8 cellular contexts compared by ENCODE assay signal in the genomic region with DNA sequence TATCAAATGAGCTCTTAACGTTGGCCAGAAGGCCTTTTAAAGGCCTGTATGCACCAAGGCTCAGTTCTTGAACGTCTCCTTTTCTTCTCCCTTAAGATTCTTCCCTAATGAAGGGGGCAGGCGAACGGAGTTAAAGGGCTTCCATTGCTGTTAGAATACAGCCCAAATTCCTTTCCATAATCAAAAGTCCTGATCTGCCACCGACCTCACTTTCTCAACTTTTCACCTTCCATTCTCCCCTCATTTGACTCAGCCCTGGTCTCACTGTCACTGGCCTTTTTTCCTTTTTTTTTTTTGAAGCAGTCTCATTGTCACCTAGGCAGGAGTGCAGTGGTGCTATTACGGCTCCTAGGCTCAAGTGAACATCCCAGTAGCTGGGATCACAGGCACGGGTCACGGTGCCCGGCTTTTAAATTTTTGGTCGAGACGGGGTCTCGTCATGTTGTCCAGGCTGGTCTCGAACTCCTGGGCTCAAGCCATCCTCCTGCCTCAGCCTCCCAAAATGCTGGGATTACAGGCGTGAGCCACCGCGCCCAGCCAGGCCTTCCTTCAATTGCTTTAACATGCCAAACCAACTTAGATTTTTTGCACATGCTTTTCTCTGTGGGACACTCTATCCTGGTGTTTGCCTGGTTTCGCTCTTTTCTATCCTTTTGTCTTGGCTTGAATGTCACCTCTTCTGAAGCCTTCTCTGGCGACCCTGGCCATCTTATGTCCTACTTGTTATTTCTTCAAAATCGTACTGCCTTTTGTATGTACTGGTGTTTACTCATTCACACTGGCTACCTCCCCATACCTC. TPM values are rescaled to one million over a fixed set of nuclear protein-coding genes. Genes with fewer than 3 reads are reported as not detected.
DNase-seq lines count a peak whose midpoint lies in the region; ATAC-seq and TF ChIP-seq lines count a peak whose summit lies in the region.

No MANE protein-coding gene starts in this region.

- in situ Hi-C loops in KBM-7 (cut with MboI; ENCODE audit: low pct_unique_long_range_greater_than_20kb, low sequenced_read_pairs), result no loop called here

- H3K9me3 ChIP-seq in OCI-LY3 (ENCODE audit: insufficient read depth, low read length) (no peaks in the 10 kb centered on the region), esophagus (ENCODE audit: control insufficient read depth in 2 of 2, insufficient read depth in 1 of 2, low read depth in 1 of 2, low read length in 1 of 2) (no peaks in the 10 kb centered on the region), ovary (no peaks in the 10 kb centered on the region)

- H2AFZ ChIP-seq in OCI-LY3 (ENCODE audit: low read depth, low read length), result peak overlapping the region; percentile 72

- no peaks in the 10 kb centered on the region for H4K20me1 ChIP-seq in OCI-LY3 (ENCODE audit: insufficient read depth, low read length)

- 34 to 40% methylated on average over 19 of the region's 19 CpGs for WGBS in esophagus, 2 donors
- WGBS in ovary, 3 donors, result 27 to 40% (median 36%) methylated on average over 19 of the region's 19 CpGs

- H3K4me1 ChIP-seq in OCI-LY3 (ENCODE audit: low read length) (peaks cover 6% of the 10 kb centered on the region; the same call in 1 of the 2 replicates), esophagus (ENCODE audit: control insufficient read depth in 2 of 2, insufficient read depth in 2 of 2, low read length in 1 of 2) (peaks cover 3% of the 10 kb centered on the region in 2 donors), ovary (ENCODE audit: insufficient read depth) (peaks cover 2% of the 10 kb centered on the region)

- no peaks in the 10 kb centered on the region for H3K36me3 ChIP-seq in OCI-LY3 (replicated peaks; ENCODE audit: low read depth, low read length)
- no peaks in the 10 kb centered on the region for H3K36me3 ChIP-seq in esophagus (ENCODE audit: control insufficient read depth in 2 of 2, insufficient read depth in 2 of 2, low read length in 1 of 2)
- no peaks in the 10 kb centered on the region for H3K36me3 ChIP-seq in ovary

- no peaks in the 10 kb centered on the region for H3K27me3 Mint-ChIP-seq in activated T-cell treated with anti-CD3 and anti-CD28 coated beads, Interleukin-2, amount 50 U/mL, for 4 hours (ENCODE audit: low read depth)

- ATAC-seq in activated CD4-positive, CD25-positive, alpha-beta regulatory T cell treated with anti-CD3 and anti-CD28 coated beads, Interleukin-2, amount 50 U/mL, for 24 hours, result no peak
- ATAC-seq in activated T-cell treated with anti-CD3 and anti-CD28 coated beads, Interleukin-2, amount 50 U/mL, for 4 hours, result no peak

- no peak for TF ChIP-seq EP300 in ovary (IDR thresholded peaks at IDR 0.05)

- H3K27ac ChIP-seq in C4-2B, result peak overlapping the region; percentile 94
- peak overlapping the region; percentile 58 for H3K27ac ChIP-seq in OCI-LY3 (ENCODE audit: low read length)
- H3K27ac ChIP-seq in esophagus (ENCODE audit: low read depth in 2 of 2, low read length in 1 of 2), result peak overlapping the region; percentile 98 to 99
- peak overlapping the region; percentile 74 to 98 for H3K27ac ChIP-seq in ovary

- peaks cover 12% of the 10 kb centered on the region for H3K4me1 Mint-ChIP-seq in activated T-cell treated with anti-CD3 and anti-CD28 coated beads, Interleukin-2, amount 50 U/mL, for 4 hours (ENCODE audit: low read depth)

- H3K4me3 ChIP-seq in OCI-LY3 (ENCODE audit: low read length) (peak overlapping the region; percentile 86), esophagus (ENCODE audit: low read depth in 1 of 2, low read length in 2 of 2) (peak overlapping the region; percentile 86 to 96), ovary (peak overlapping the region; percentile 97)

- peak overlapping the region; percentile 86 for H3K4me2 ChIP-seq in OCI-LY3 (ENCODE audit: low read length)

- H3K27me3 ChIP-seq in OCI-LY3 (ENCODE audit: low read depth, low read length), result no peaks in the 10 kb centered on the region
- H3K27me3 ChIP-seq in esophagus (ENCODE audit: control insufficient read depth in 1 of 2, insufficient read depth in 2 of 2, low read length in 2 of 2), result no peaks in the 10 kb centered on the region
- no peaks in the 10 kb centered on the region for H3K27me3 ChIP-seq in ovary

- intact Hi-C loops in ovary (cut with DNase I), result no loop called here

- DNase-seq in ovary, result peak in 2 of 5 donors; percentile 31 to 36
- DNase-seq in NCI-H1092 treated with DMSO at 0.1 percent for 48 hours (lab: John Stamatoyannopoulos, UW), result no peak
- DNase-seq in activated T-cell treated with anti-CD3 and anti-CD28 coated beads, Interleukin-2, amount 50 U/mL, for 4 hours, result no peak
- no peak for DNase-seq in KBM-7

- TF ChIP-seq POLR2A in ovary (IDR thresholded peaks at IDR 0.05), result no peak

- no peak overlapping the region for H3K4me3 Mint-ChIP-seq in activated T-cell treated with anti-CD3 and anti-CD28 coated beads, Interleukin-2, amount 50 U/mL, for 4 hours

- H3K79me2 ChIP-seq in OCI-LY3 (ENCODE audit: low read length), result peaks cover 36% of the 10 kb centered on the region

- peak overlapping the region; percentile 93 for H3K9ac ChIP-seq in OCI-LY3 (ENCODE audit: low read length)

- TF ChIP-seq CTCF in C4-2B (conservative IDR thresholded peaks at IDR 0.05) (no peak), OCI-LY3 (IDR thresholded peaks at IDR 0.05; ENCODE audit: low read depth, low read length) (no peak), ovary (IDR thresholded peaks at IDR 0.05) (no peak)

- no peaks in the 10 kb centered on the region for H3K36me3 Mint-ChIP-seq in activated T-cell treated with anti-CD3 and anti-CD28 coated beads, Interleukin-2, amount 50 U/mL, for 4 hours (ENCODE audit: insufficient read depth)

- H3K9me3 Mint-ChIP-seq in activated T-cell treated with anti-CD3 and anti-CD28 coated beads, Interleukin-2, amount 50 U/mL, for 4 hours, result no peaks in the 10 kb centered on the region

RNA-seq across cellular contexts. Expression of gene CMPK1, which starts 0.6 kb away (rescaled TPM):
- polyA plus RNA-seq in esophagus (100 to 1,000 TPM in 1 of 2 donors, 10 to 100 TPM in 1; 81.2 to 105 TPM), ovary (100 to 1,000 TPM in 1 of 2 donors, 10 to 100 TPM in 1; 38.8 to 109 TPM)
- 10 to 100 TPM; 52.2 to 71.5 (median 64.1) TPM for total RNA-seq in ovary
- total RNA-seq in activated T-cell treated with anti-CD3 and anti-CD28 coated beads, Interleukin-2, amount 50 U/mL, for 4 hours, result 100 to 1,000 TPM; 104 to 116 (median 107) TPM

RNA-seq across cellular contexts. Expression of gene STIL, which starts 19.0 kb away (rescaled TPM):
- polyA plus RNA-seq in esophagus (1 to 10 TPM; 1.6 to 2.4 TPM), ovary (1 to 10 TPM in 1 of 2 donors, under 1 TPM in 1; 0.64 to 1.8 TPM)
- total RNA-seq in ovary, result 1 to 10 TPM in 4 of 7 donors, under 1 TPM in 3; 0.60 to 2.3 (median 1.0) TPM
- 1 to 10 TPM; 7.3 to 9.2 (median 7.6) TPM for total RNA-seq in activated T-cell treated with anti-CD3 and anti-CD28 coated beads, Interleukin-2, amount 50 U/mL, for 4 hours
